ENCODE assay signal across 1 cellular context in genomic region chr20:23156170-23156841, GRCh38.
TF ChIP-seq lines count a peak whose summit lies in the region.

No MANE protein-coding gene starts in this region.

TF ChIP-seq in HepG2, 621 proteins besides CTCF, POLR2A, EP300 and RAD21 (continued from another document and continues in another):
- TF ChIP-seq ELK4 (CRISPR knock-in tag; IDR thresholded peaks at IDR 0.05; ENCODE audit: borderline replicate concordance), result no peak
- TF ChIP-seq CBX5 (CRISPR knock-in tag; IDR thresholded peaks at IDR 0.05; ENCODE audit: borderline replicate concordance), result no peak
- TF ChIP-seq FOSL2 (CRISPR knock-in tag; IDR thresholded peaks at IDR 0.05), result peak; percentile 96
- TF ChIP-seq HINFP (CRISPR knock-in tag; IDR thresholded peaks at IDR 0.05; ENCODE audit: low read depth), result no peak
- TF ChIP-seq MAFG (CRISPR knock-in tag; IDR thresholded peaks at IDR 0.05), result no peak
- TF ChIP-seq IKZF5 (CRISPR knock-in tag; IDR thresholded peaks at IDR 0.05), result no peak
- no peak for TF ChIP-seq NFE2L2 (IDR thresholded peaks at IDR 0.05; ENCODE audit: low read length)
- TF ChIP-seq HNF1A (IDR thresholded peaks at IDR 0.05; ENCODE audit: low read depth), result no peak
- no peak for TF ChIP-seq HNF1A (CRISPR knock-in tag; IDR thresholded peaks at IDR 0.05; ENCODE audit: borderline replicate concordance)
- TF ChIP-seq ZNF451 (CRISPR knock-in tag; IDR thresholded peaks at IDR 0.05), result no peak
- TF ChIP-seq ZNF30 (CRISPR knock-in tag; IDR thresholded peaks at IDR 0.05), result no peak
- peak; percentile 30; the same call in 1 of the 2 replicates for TF ChIP-seq CEBPB (IDR thresholded peaks at IDR 0.05; ENCODE audit: borderline replicate concordance, low read depth, low read length)
- TF ChIP-seq MIER3 (CRISPR knock-in tag; IDR thresholded peaks at IDR 0.05; ENCODE audit: borderline replicate concordance), result no peak
- TF ChIP-seq ARID4A (CRISPR knock-in tag; IDR thresholded peaks at IDR 0.05; ENCODE audit: borderline replicate concordance), result no peak
- TF ChIP-seq SOX6 (IDR thresholded peaks at IDR 0.05), result no peak
- no peak for TF ChIP-seq SOX6 (CRISPR knock-in tag; IDR thresholded peaks at IDR 0.05)
- TF ChIP-seq MED1 (CRISPR knock-in tag; IDR thresholded peaks at IDR 0.05), result 0 out of 2 replicates have a peak, but pooled peaks have one; percentile 31
- no peak for TF ChIP-seq SRY (CRISPR knock-in tag; IDR thresholded peaks at IDR 0.05)
- no peak for TF ChIP-seq NFE2L1 (CRISPR knock-in tag; IDR thresholded peaks at IDR 0.05; ENCODE audit: borderline replicate concordance)
- no peak for TF ChIP-seq ZBTB25 (CRISPR knock-in tag; IDR thresholded peaks at IDR 0.05)
- TF ChIP-seq ZBTB21 (CRISPR knock-in tag; IDR thresholded peaks at IDR 0.05), result 0 out of 2 replicates have a peak, but pooled peaks have one; percentile 27
- TF ChIP-seq ZBTB7A (CRISPR knock-in tag; IDR thresholded peaks at IDR 0.05), result no peak
- TF ChIP-seq ZHX1 (CRISPR knock-in tag; IDR thresholded peaks at IDR 0.05; ENCODE audit: low read depth), result no peak
- no peak for TF ChIP-seq TOPORS (CRISPR knock-in tag; IDR thresholded peaks at IDR 0.05)
- TF ChIP-seq TGIF2 (CRISPR knock-in tag; IDR thresholded peaks at IDR 0.05), result no peak
- no peak for TF ChIP-seq AKNA (CRISPR knock-in tag; IDR thresholded peaks at IDR 0.05; ENCODE audit: borderline replicate concordance)
- peak in 1 of 2 experiments; percentile 11; a peak in 1 of 4 replicates for TF ChIP-seq NR2F1 (CRISPR knock-in tag; IDR thresholded peaks at IDR 0.05)
- TF ChIP-seq SPEN (CRISPR knock-in tag; IDR thresholded peaks at IDR 0.05; ENCODE audit: low read depth), result no peak
- peak; percentile 39; the same call in 1 of the 2 replicates for TF ChIP-seq CREB1 (IDR thresholded peaks at IDR 0.05)
- no peak for TF ChIP-seq CREB1 (CRISPR knock-in tag; IDR thresholded peaks at IDR 0.05)
- no peak for TF ChIP-seq NR2F6 (IDR thresholded peaks at IDR 0.05)
- TF ChIP-seq NR2F6 (CRISPR knock-in tag; IDR thresholded peaks at IDR 0.05), result no peak
- no peak for TF ChIP-seq MXD1 (CRISPR knock-in tag; IDR thresholded peaks at IDR 0.05)
- TF ChIP-seq RARG (CRISPR knock-in tag; IDR thresholded peaks at IDR 0.05; ENCODE audit: low read depth), result no peak
- TF ChIP-seq ZNF597 (CRISPR knock-in tag; IDR thresholded peaks at IDR 0.05), result no peak
- TF ChIP-seq PLRG1 (conservative IDR thresholded peaks at IDR 0.05), result no peak
